23 cellular contexts compared by ENCODE assay signal in genomic region chr1:26077524-26077923, GRCh38. TPM values are rescaled to one million over a fixed set of nuclear protein-coding genes. Genes with fewer than 3 reads are reported as not detected.
DNase-seq lines count a peak whose midpoint lies in the region; ATAC-seq and TF ChIP-seq lines count a peak whose summit lies in the region.
"Had no signal": no experiment of that assay in that cellular context is flagged by ENCODE, and none has a peak within 500 bp of the region (broad histone marks: within the 10 kb centered on the region; RNA-seq: fewer than 3 reads in every experiment).

No MANE protein-coding gene starts in this region.

- TF ChIP-seq CTCF in left ventricle myocardium inferior (IDR thresholded peaks at IDR 0.05; ENCODE audit: borderline replicate concordance) (no peak), hepatocyte (IDR thresholded peaks at IDR 0.05; ENCODE audit: poor library complexity) (no peak)
- TF ChIP-seq CTCF in activated CD8-positive, alpha-beta T cell treated with anti-CD3 and anti-CD28 coated beads for 36 hours (IDR thresholded peaks at IDR 0.05): no peak

- H3K4me3 Mint-ChIP-seq in activated CD8-positive, alpha-beta T cell treated with anti-CD3 and anti-CD28 coated beads for 36 hours: no peak overlapping the region
- H3K4me3 Mint-ChIP-seq: CD4-positive, alpha-beta T cell; GM23338; HFFc6 had no signal

- H3K4me1 ChIP-seq in left ventricle myocardium inferior (peaks cover 68% of the 10 kb centered on the region), hepatocyte (ENCODE audit: insufficient read depth) (peaks cover 24% of the 10 kb centered on the region), skeletal muscle tissue (ENCODE audit: control insufficient read depth in 3 of 3, insufficient read depth in 3 of 3, low read length in 3 of 3) (peaks cover 40 to 52% (median 52%) of the 10 kb centered on the region in 3 donors)

- H3K27me3 ChIP-seq in left ventricle myocardium inferior (ENCODE audit: low read depth) (peaks cover 13% of the 10 kb centered on the region), hepatocyte (no peaks in the 10 kb centered on the region), skeletal muscle tissue (ENCODE audit: control insufficient read depth in 3 of 3, insufficient read depth in 3 of 3, low read length in 3 of 3) (no peaks in the 10 kb centered on the region)

- intact Hi-C loops in left ventricle myocardium inferior (cut with micrococcal nuclease): no loop called here
- intact Hi-C loops in Right ventricle myocardium inferior (cut with DNase I): no loop called here
- intact Hi-C loops in activated CD8-positive, alpha-beta T cell treated with anti-CD3 and anti-CD28 coated beads for 36 hours (cut with micrococcal nuclease): no loop called here

- H3K27ac Mint-ChIP-seq in activated CD8-positive, alpha-beta T cell treated with anti-CD3 and anti-CD28 coated beads for 36 hours: no peak overlapping the region
- H3K27ac Mint-ChIP-seq: CD4-positive, alpha-beta T cell; GM23338; HFFc6 had no signal

- no peaks in the 10 kb centered on the region for H3K4me1 Mint-ChIP-seq in activated CD8-positive, alpha-beta T cell treated with anti-CD3 and anti-CD28 coated beads for 36 hours (ENCODE audit: low read depth)

- H3K27ac ChIP-seq in left ventricle myocardium inferior (replicated peaks) (peak overlapping the region; percentile 90), hepatocyte (peak overlapping the region; percentile 76), skeletal muscle tissue (ENCODE audit: low read depth, low read length) (peak overlapping the region; percentile 29)
- H3K27ac ChIP-seq: 22Rv1, A549, C4-2B, HL-60 had no signal

- CTCF ChIA-PET in activated CD8-positive, alpha-beta T cell treated with anti-CD3 and anti-CD28 coated beads for 36 hours (lab: Charles Lee): no interaction called here

- H3K36me3 Mint-ChIP-seq in activated CD8-positive, alpha-beta T cell treated with anti-CD3 and anti-CD28 coated beads for 36 hours (ENCODE audit: low read depth): no peaks in the 10 kb centered on the region

- no peak overlapping the region for H2AFZ ChIP-seq in hepatocyte

- no peaks in the 10 kb centered on the region for H3K79me2 ChIP-seq in hepatocyte

- H3K9ac ChIP-seq in skeletal muscle tissue (ENCODE audit: low read depth in 1 of 3, low read length in 3 of 3): no peak overlapping the region

- no peak overlapping the region for H3K4me2 ChIP-seq in hepatocyte
- H3K4me2 ChIP-seq: A549, GM23338 had no signal

- H3K9me3 ChIP-seq in left ventricle myocardium inferior (replicated peaks) (no peaks in the 10 kb centered on the region), hepatocyte (ENCODE audit: low read depth) (no peaks in the 10 kb centered on the region), skeletal muscle tissue (ENCODE audit: control insufficient read depth in 3 of 3, low read length in 3 of 3) (no peaks in the 10 kb centered on the region)
- H3K9me3 ChIP-seq: A549 had no signal

- H3K27me3 Mint-ChIP-seq in activated CD8-positive, alpha-beta T cell treated with anti-CD3 and anti-CD28 coated beads for 36 hours: peaks cover 15% of the 10 kb centered on the region

- no peak for ATAC-seq in Right ventricle myocardium inferior
- ATAC-seq in activated CD8-positive, alpha-beta T cell treated with anti-CD3 and anti-CD28 coated beads for 36 hours: no peak
- no peak for ATAC-seq in GM18868 (IDR thresholded peaks at IDR 0.05; ENCODE audit: unreplicated experiment)
- ATAC-seq: A549, GM23338, HCT116 had no signal

- DNase-seq in left ventricle myocardium inferior (no peak), Right ventricle myocardium inferior (ENCODE audit: missing footprints) (no peak), hepatocyte (ENCODE audit: low spot score) (no peak)
- no peak for DNase-seq in activated CD8-positive, alpha-beta T cell treated with anti-CD3 and anti-CD28 coated beads for 36 hours
- DNase-seq: AML-193; CD4-positive, alpha-beta T cell; DMS153; DMS79; GDM1; H7; HFFc6; IMR-90 had no signal

- no peaks in the 10 kb centered on the region for H4K20me1 ChIP-seq in hepatocyte (ENCODE audit: insufficient read depth, poor library complexity, severe bottlenecking)

- H3K36me3 ChIP-seq in left ventricle myocardium inferior (no peaks in the 10 kb centered on the region), hepatocyte (replicated peaks; ENCODE audit: insufficient read depth, low read depth) (no peaks in the 10 kb centered on the region), skeletal muscle tissue (ENCODE audit: control insufficient read depth in 3 of 3, insufficient read depth in 3 of 3, low read length in 3 of 3) (no peaks in the 10 kb centered on the region)

- POLR2A ChIA-PET in activated CD8-positive, alpha-beta T cell treated with anti-CD3 and anti-CD28 coated beads for 36 hours (lab: Charles Lee): no interaction called here

- H3K9me3 Mint-ChIP-seq in activated CD8-positive, alpha-beta T cell treated with anti-CD3 and anti-CD28 coated beads for 36 hours: no peaks in the 10 kb centered on the region
- H3K9me3 Mint-ChIP-seq: CD4-positive, alpha-beta T cell; GM23338; HFFc6 had no signal

- no peaks in the 10 kb centered on the region for H3K9me2 ChIP-seq in hepatocyte (replicated peaks; ENCODE audit: insufficient read depth)

- 91% methylated on average over 1 of the region's 1 CpG for WGBS in hepatocyte (ENCODE audit: low lambda C conversion rate, missing lambda C conversion rate)

- H3K4me3 ChIP-seq in left ventricle myocardium inferior: no peak overlapping the region
- H3K4me3 ChIP-seq in hepatocyte: no peak overlapping the region
- H3K4me3 ChIP-seq in skeletal muscle tissue (ENCODE audit: low read length in 3 of 3): no peak overlapping the region
- H3K4me3 ChIP-seq: A549, GM23338 had no signal

RNA-seq across cellular contexts. Expression of gene TRIM63, which starts 10.1 kb away (rescaled TPM):
- total RNA-seq in left ventricle myocardium inferior: 203 TPM
- total RNA-seq in Right ventricle myocardium inferior: 212 TPM
- total RNA-seq in hepatocyte: 2.9 and 5.7 TPM in 2 replicates
- polyA plus RNA-seq in hepatocyte: 8.2 and 9.5 TPM in 2 replicates
- total RNA-seq in skeletal muscle tissue: 30.3 TPM
- under 1 TPM in 1 of 2 experiments, not detected in 1; 0.18 TPM for total RNA-seq in activated CD8-positive, alpha-beta T cell treated with anti-CD3 and anti-CD28 coated beads for 36 hours
- total RNA-seq: CD4-positive, alpha-beta T cell; Daoy; HFFc6; HT1080; IMR-90 had no signal
- polyA plus RNA-seq: A549, BJ, GM23338, IMR-90 had no signal

RNA-seq across cellular contexts. Expression of gene SLC30A2, which starts 31.6 kb away (rescaled TPM):
- total RNA-seq in left ventricle myocardium inferior: 7.1 TPM
- 4.0 TPM for total RNA-seq in Right ventricle myocardium inferior
- 1.8 and 6.6 TPM in 2 replicates for total RNA-seq in hepatocyte
- 4.5 and 4.8 TPM in 2 replicates for polyA plus RNA-seq in hepatocyte
- total RNA-seq in skeletal muscle tissue: under 0.01 TPM
- total RNA-seq in activated CD8-positive, alpha-beta T cell treated with anti-CD3 and anti-CD28 coated beads for 36 hours: not detected
- total RNA-seq: CD4-positive, alpha-beta T cell; Daoy; HFFc6; HT1080; IMR-90 had no signal
- polyA plus RNA-seq: A549, BJ, GM23338, IMR-90 had no signal

RNA-seq across cellular contexts. Expression of gene PDIK1L, which starts 34.1 kb away (rescaled TPM):
- 4.2 TPM for total RNA-seq in left ventricle myocardium inferior
- total RNA-seq in Right ventricle myocardium inferior: 4.0 TPM
- total RNA-seq in hepatocyte: 12.5 and 16.8 TPM in 2 replicates
- 2.6 and 4.4 TPM in 2 replicates for polyA plus RNA-seq in hepatocyte
- total RNA-seq in skeletal muscle tissue: 7.8 TPM
- 10 to 100 TPM; 11.7 to 13.4 TPM for total RNA-seq in activated CD8-positive, alpha-beta T cell treated with anti-CD3 and anti-CD28 coated beads for 36 hours

RNA-seq across cellular contexts. Expression of gene EXTL1, which starts 55.9 kb away (rescaled TPM):
- total RNA-seq in left ventricle myocardium inferior: 11.3 TPM
- 11.2 TPM for total RNA-seq in Right ventricle myocardium inferior
- 0.17 and 0.84 TPM in 2 replicates for total RNA-seq in hepatocyte
- polyA plus RNA-seq in hepatocyte: 1.3 and 1.6 TPM in 2 replicates
- total RNA-seq in skeletal muscle tissue: 0.52 TPM
- not detected for total RNA-seq in activated CD8-positive, alpha-beta T cell treated with anti-CD3 and anti-CD28 coated beads for 36 hours
- total RNA-seq: CD4-positive, alpha-beta T cell; HT1080 had no signal

Comparison
In these comparisons a context has a peak if more than half of its experiments do, and no peak if none do; other contexts are left out.
1. H3K27ac ChIP-seq: peak in every context shown above with its lines; median percentile 90 in left ventricle myocardium inferior; 76 in hepatocyte; 29 in skeletal muscle tissue.